Comparison of ENCODE assay signal across 8 cellular contexts in genomic region chr17:38351412-38352222, GRCh38. TPM values are rescaled to one million over a fixed set of nuclear protein-coding genes. Genes with fewer than 3 reads are reported as not detected.
DNase-seq lines count a peak whose midpoint lies in the region; ATAC-seq and TF ChIP-seq lines count a peak whose summit lies in the region.

TSS of gene SOCS7 (plus strand) at chr17:38351844. CDS start at chr17:38352053, 209 bp downstream.

- H3K36me3 ChIP-seq in uterus, result no peaks in the 10 kb centered on the region

- peak within 1 kb of the TSS; percentile 88 for H3K27ac Mint-ChIP-seq in T-helper 17 cell

- WGBS in right cardiac atrium, result 4% methylated on average over 84 of the region's 84 CpGs

- H3K9me3 ChIP-seq in T-helper 17 cell (ENCODE audit: control insufficient read depth, low read length, poor library complexity, severe bottlenecking) (no peaks in the 10 kb centered on the region), right cardiac atrium (ENCODE audit: control insufficient read depth, low read length) (no peaks in the 10 kb centered on the region), uterus (no peaks in the 10 kb centered on the region)

- intact Hi-C loops in right cardiac atrium (cut with DNase I) (loop anchor here in 1 of 4 donors (10.0 kb wide), 1 partner anchor 153 kb away; no protein-coding TSS in a partner anchor), uterus (cut with DNase I; ENCODE audit: low total_unique reads) (no loop called here)

- peaks cover 29% of the 10 kb centered on the region for H3K4me1 Mint-ChIP-seq in T-helper 17 cell

- H3K4me1 ChIP-seq in right cardiac atrium (ENCODE audit: control insufficient read depth, insufficient read depth, low read length) (peaks cover 5% of the 10 kb centered on the region), uterus (peaks cover 0 to 10% of the 10 kb centered on the region in 2 donors)

- H3K27ac ChIP-seq in angular gyrus (ENCODE audit: low read depth, low read length) (peak within 1 kb of the TSS; percentile 76), right cardiac atrium (ENCODE audit: low read length) (peak within 1 kb of the TSS; percentile 91), uterus (peak within 1 kb of the TSS; percentile 84 to 86)

- no peaks in the 10 kb centered on the region for H3K27me3 Mint-ChIP-seq in T-helper 17 cell

- H3K27me3 ChIP-seq in right cardiac atrium (ENCODE audit: control insufficient read depth, insufficient read depth), result no peaks in the 10 kb centered on the region
- H3K27me3 ChIP-seq in uterus, result no peaks in the 10 kb centered on the region

- TF ChIP-seq POLR2A in GM15510 (IDR thresholded peaks at IDR 0.05; ENCODE audit: borderline replicate concordance, extremely low read depth, insufficient read length), result peak; percentile 96
- TF ChIP-seq POLR2A in uterus (IDR thresholded peaks at IDR 0.05), result peak; percentile 51 to 84

- DNase-seq in NCI-H1694 (lab: John Stamatoyannopoulos, UW) (peak; percentile 83), T-helper 17 cell (peak; percentile 87 to 91 (median 89)), right cardiac atrium (peak; percentile 96 to 98 (median 98)), pulmonary artery endothelial cell (ENCODE audit: low read depth, low spot score) (peak; percentile 53), uterus (peak; percentile 92 to 96)

- TF ChIP-seq CTCF in uterus (IDR thresholded peaks at IDR 0.05), result peak in 1 of 4 experiments; percentile 10

- ATAC-seq in HG02884 (IDR thresholded peaks at IDR 0.05; ENCODE audit: unreplicated experiment) (peak; percentile 68), T-helper 17 cell (peak; percentile 92), right cardiac atrium (peak; percentile 98)

- peak within 1 kb of the TSS; percentile 88 for H3K4me3 ChIP-seq in right cardiac atrium (ENCODE audit: low read length)
- peak within 1 kb of the TSS; percentile 45 to 94 for H3K4me3 ChIP-seq in uterus

- H3K36me3 Mint-ChIP-seq in T-helper 17 cell (ENCODE audit: low read depth), result no peaks in the 10 kb centered on the region

- H3K4me3 Mint-ChIP-seq in T-helper 17 cell, result peak within 1 kb of the TSS; percentile 95

RNA-seq across cellular contexts. Expression of gene SOCS7, which starts in this region (rescaled TPM):
- 10 to 100 TPM; 15.5 to 18.7 TPM for total RNA-seq in T-helper 17 cell
- total RNA-seq in right cardiac atrium, result 10 to 100 TPM; 13.0 to 16.4 (median 14.7) TPM
- 7.4 TPM for polyA plus RNA-seq in right cardiac atrium
- 8.2 and 10.0 TPM in 2 replicates for total RNA-seq in pulmonary artery endothelial cell
- total RNA-seq in uterus, result 10 to 100 TPM in 2 of 4 donors, 1 to 10 TPM in 2; 2.6 to 24.5 (median 14.6) TPM

Comparison
In these comparisons a context has a peak if more than half of its experiments do, and no peak if none do; other contexts are left out.
1. Peak in every context shown above with its lines: DNase-seq, ATAC-seq, H3K4me3 ChIP-seq and H3K27ac ChIP-seq.